8 cellular contexts compared by ENCODE assay signal in genomic region chr7:32495298-32496051, GRCh38. TPM values are rescaled to one million over a fixed set of nuclear protein-coding genes. Genes with fewer than 3 reads are reported as not detected.
DNase-seq lines count a peak whose midpoint lies in the region; ATAC-seq and TF ChIP-seq lines count a peak whose summit lies in the region.

Gene AVL9 (plus strand): TSS chr7:32495489. CDS start chr7:32495710, 221 bp downstream.

- TF ChIP-seq POLR2A in erythroblast (IDR thresholded peaks at IDR 0.05; ENCODE audit: low read length) = peak; percentile 87

- ATAC-seq in GM21723 (IDR thresholded peaks at IDR 0.05; ENCODE audit: unreplicated experiment) = peak; percentile 94

- H3K4me1 ChIP-seq in mucosa of stomach (ENCODE audit: control insufficient read depth, insufficient read depth, low read length) = peaks cover 6% of the 10 kb centered on the region

- H3K27ac Mint-ChIP-seq in activated T-cell treated with anti-CD3 and anti-CD28 coated beads, Interleukin-2, amount 50 U/mL, for 24 hours = peak within 1 kb of the TSS; percentile 99

- H3K36me3 Mint-ChIP-seq in activated T-cell treated with anti-CD3 and anti-CD28 coated beads, Interleukin-2, amount 50 U/mL, for 24 hours (ENCODE audit: low read depth) = peaks cover 47% of the 10 kb centered on the region

- peak within 1 kb of the TSS; percentile 90 for H3K4me3 ChIP-seq in mucosa of stomach (ENCODE audit: low read length)

- DNase-seq in DMS153 treated with DMSO at 0.1 percent for 48 hours (lab: John Stamatoyannopoulos, UW; ENCODE audit: unreplicated experiment) = peak; percentile 91
- DNase-seq in KBM-7 = peak; percentile 93
- DNase-seq in activated T-cell treated with anti-CD3 and anti-CD28 coated beads, Interleukin-2, amount 50 U/mL, for 24 hours = peak; percentile 100
- peak; percentile 96 to 97 for DNase-seq in erythroblast (lab: John Stamatoyannopoulos, UW)
- peak; percentile 99 for DNase-seq in stimulated activated CD8-positive, alpha-beta memory T cell treated with anti-CD3 and anti-CD28 coated beads, Interleukin-4, amount 100 ng/mL, for 48 hours

- H3K4me3 Mint-ChIP-seq in activated T-cell treated with anti-CD3 and anti-CD28 coated beads, Interleukin-2, amount 50 U/mL, for 24 hours = peak within 1 kb of the TSS; percentile 93

- H3K9me3 Mint-ChIP-seq in activated T-cell treated with anti-CD3 and anti-CD28 coated beads, Interleukin-2, amount 50 U/mL, for 24 hours = no peaks in the 10 kb centered on the region

- H3K27me3 Mint-ChIP-seq in activated T-cell treated with anti-CD3 and anti-CD28 coated beads, Interleukin-2, amount 50 U/mL, for 24 hours = no peaks in the 10 kb centered on the region

- H3K4me1 Mint-ChIP-seq in activated T-cell treated with anti-CD3 and anti-CD28 coated beads, Interleukin-2, amount 50 U/mL, for 24 hours (ENCODE audit: low read depth) = peaks cover 45% of the 10 kb centered on the region

- H3K27me3 ChIP-seq in mucosa of stomach (ENCODE audit: control insufficient read depth, insufficient read depth, low read length) = no peaks in the 10 kb centered on the region

- H3K9ac ChIP-seq in mucosa of stomach (ENCODE audit: low read length) = peak within 1 kb of the TSS; percentile 98

- H3K9me3 ChIP-seq in mucosa of stomach (ENCODE audit: control insufficient read depth, low read length) = no peaks in the 10 kb centered on the region

- in situ Hi-C loops in KBM-7 (cut with MboI; ENCODE audit: low pct_unique_long_range_greater_than_20kb, low sequenced_read_pairs) = no loop called here

- no peaks in the 10 kb centered on the region for H3K36me3 ChIP-seq in mucosa of stomach (ENCODE audit: control insufficient read depth, insufficient read depth, low read length)

TF ChIP-seq in PFSK-1, 5 proteins besides CTCF, POLR2A, EP300 and RAD21:
- TF ChIP-seq FOXP2 (optimal IDR thresholded peaks at IDR 0.05; ENCODE audit: borderline replicate concordance, extremely low read depth, extremely low read length, insufficient read depth) (peak; percentile 82), TAF1 (IDR thresholded peaks at IDR 0.05; ENCODE audit: borderline replicate concordance, insufficient read depth, low read length) (0 out of 2 replicates have a peak, but pooled peaks have one; percentile 46), POLR2AphosphoS5 (IDR thresholded peaks at IDR 0.05; ENCODE audit: low read depth, low read length) (peak; percentile 90), SIN3A (IDR thresholded peaks at IDR 0.05; ENCODE audit: borderline replicate concordance, insufficient read depth, low read length) (peak; percentile 58; the same call in 1 of the 2 replicates)
- TF ChIP-seq, protein P1, sequence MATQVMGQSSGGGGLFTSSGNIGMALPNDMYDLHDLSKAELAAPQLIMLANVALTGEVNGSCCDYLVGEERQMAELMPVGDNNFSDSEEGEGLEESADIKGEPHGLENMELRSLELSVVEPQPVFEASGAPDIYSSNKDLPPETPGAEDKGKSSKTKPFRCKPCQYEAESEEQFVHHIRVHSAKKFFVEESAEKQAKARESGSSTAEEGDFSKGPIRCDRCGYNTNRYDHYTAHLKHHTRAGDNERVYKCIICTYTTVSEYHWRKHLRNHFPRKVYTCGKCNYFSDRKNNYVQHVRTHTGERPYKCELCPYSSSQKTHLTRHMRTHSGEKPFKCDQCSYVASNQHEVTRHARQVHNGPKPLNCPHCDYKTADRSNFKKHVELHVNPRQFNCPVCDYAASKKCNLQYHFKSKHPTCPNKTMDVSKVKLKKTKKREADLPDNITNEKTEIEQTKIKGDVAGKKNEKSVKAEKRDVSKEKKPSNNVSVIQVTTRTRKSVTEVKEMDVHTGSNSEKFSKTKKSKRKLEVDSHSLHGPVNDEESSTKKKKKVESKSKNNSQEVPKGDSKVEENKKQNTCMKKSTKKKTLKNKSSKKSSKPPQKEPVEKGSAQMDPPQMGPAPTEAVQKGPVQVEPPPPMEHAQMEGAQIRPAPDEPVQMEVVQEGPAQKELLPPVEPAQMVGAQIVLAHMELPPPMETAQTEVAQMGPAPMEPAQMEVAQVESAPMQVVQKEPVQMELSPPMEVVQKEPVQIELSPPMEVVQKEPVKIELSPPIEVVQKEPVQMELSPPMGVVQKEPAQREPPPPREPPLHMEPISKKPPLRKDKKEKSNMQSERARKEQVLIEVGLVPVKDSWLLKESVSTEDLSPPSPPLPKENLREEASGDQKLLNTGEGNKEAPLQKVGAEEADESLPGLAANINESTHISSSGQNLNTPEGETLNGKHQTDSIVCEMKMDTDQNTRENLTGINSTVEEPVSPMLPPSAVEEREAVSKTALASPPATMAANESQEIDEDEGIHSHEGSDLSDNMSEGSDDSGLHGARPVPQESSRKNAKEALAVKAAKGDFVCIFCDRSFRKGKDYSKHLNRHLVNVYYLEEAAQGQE (IDR thresholded peaks at IDR 0.05; ENCODE audit: insufficient read depth in 1 of 2, low read depth in 2 of 2, low read length in 2 of 2) = no peak

RNA-seq across cellular contexts. Expression of gene AVL9, which starts in this region (rescaled TPM):
- polyA plus RNA-seq in PFSK-1 (2012; ENCODE audit: insufficient read length, low read depth) = 20.7 TPM

Comparison
In these comparisons a context has a peak if more than half of its experiments do, and no peak if none do; other contexts are left out.
1. Peak in every context shown above with its lines: DNase-seq, ATAC-seq and H3K4me3 ChIP-seq.